In genomic region chrX:41327359-41327758, GRCh38 we compare ENCODE assay signal across 29 cellular contexts. TPM values are rescaled to one million over a fixed set of nuclear protein-coding genes. Genes with fewer than 3 reads are reported as not detected.
DNase-seq lines count a peak whose midpoint lies in the region; ATAC-seq, FAIRE-seq and TF ChIP-seq lines count a peak whose summit lies in the region.
"Had no signal": no experiment of that assay in that cellular context is flagged by ENCODE, and none has a peak within 500 bp of the region (broad histone marks: within the 10 kb centered on the region; RNA-seq: fewer than 3 reads in every experiment).

No MANE protein-coding gene starts in this region.

- in situ Hi-C loops in HepG2 (cut with HindIII; ENCODE audit: extremely low pct_ligation_motif_present, low pct_unique_long_range_greater_than_20kb) = no loop called here

- TF ChIP-seq RAD21 in HepG2 (CRISPR knock-in tag; IDR thresholded peaks at IDR 0.05) = no peak

- H3K4me2 ChIP-seq in HepG2 (ENCODE audit: low read depth, low read length) (no peak overlapping the region; the same call in 1 of the 2 replicates), astrocyte (ENCODE audit: low read length) (no peak overlapping the region)
- H3K4me2 ChIP-seq: BLaER1 had no signal

- no peak overlapping the region for H3K27ac ChIP-seq in HepG2 (ENCODE audit: extremely low read length, insufficient read depth, low read length)
- H3K27ac ChIP-seq in right lobe of liver = no peak overlapping the region
- no peak overlapping the region for H3K27ac ChIP-seq in astrocyte (ENCODE audit: low read depth, low read length)
- no peak overlapping the region for H3K27ac ChIP-seq in testis
- H3K27ac ChIP-seq in adrenal gland = no peak overlapping the region
- H3K27ac ChIP-seq: BLaER1 had no signal

- TF ChIP-seq CTCF in HepG2 (CRISPR knock-in tag; IDR thresholded peaks at IDR 0.05) = no peak
- TF ChIP-seq CTCF in right lobe of liver (IDR thresholded peaks at IDR 0.05) = no peak
- no peak for TF ChIP-seq CTCF in astrocyte (IDR thresholded peaks at IDR 0.05; ENCODE audit: insufficient read depth, low read depth, low read length)
- TF ChIP-seq CTCF in testis (IDR thresholded peaks at IDR 0.05) = no peak
- TF ChIP-seq CTCF in adrenal gland (IDR thresholded peaks at IDR 0.05) = no peak

- CTCF ChIA-PET in activated CD8-positive, alpha-beta memory T cell treated with anti-CD3 and anti-CD28 coated beads, Interleukin-2, amount 10 ng/mL, durations not matched to agents 7 days and 5 days (lab: Charles Lee) = no interaction called here
- CTCF ChIA-PET in HepG2 (lab: Yijun Ruan, JAX; ENCODE audit: low intra/inter-chr PET ratio, low total read pairs) = no interaction called here

- no peaks in the 10 kb centered on the region for H3K36me3 Mint-ChIP-seq in activated CD8-positive, alpha-beta memory T cell treated with anti-CD3 and anti-CD28 coated beads, Interleukin-2, amount 10 ng/mL, durations not matched to agents 7 days and 5 days
- no peaks in the 10 kb centered on the region for H3K36me3 Mint-ChIP-seq in astrocyte (ENCODE audit: low read depth, unreplicated experiment)
- H3K36me3 Mint-ChIP-seq: CD14-positive monocyte; CD4-positive, alpha-beta memory T cell; CD4-positive, CD25-positive, alpha-beta regulatory T cell had no signal

- no peak overlapping the region for H3K4me3 Mint-ChIP-seq in activated CD8-positive, alpha-beta memory T cell treated with anti-CD3 and anti-CD28 coated beads, Interleukin-2, amount 10 ng/mL, durations not matched to agents 7 days and 5 days
- no peak overlapping the region for H3K4me3 Mint-ChIP-seq in astrocyte (ENCODE audit: unreplicated experiment)
- H3K4me3 Mint-ChIP-seq: CD14-positive monocyte had no signal

- 2% methylated on average over 3 of the region's 3 CpGs for WGBS in HepG2 (ENCODE audit: low lambda C conversion rate)
- 92% methylated on average over 3 of the region's 3 CpGs for WGBS in right lobe of liver (ENCODE audit: insufficient coverage, low coverage, low lambda C conversion rate, missing lambda C conversion rate)
- WGBS in testis, 2 donors = 86 to 90% methylated on average over 3 of the region's 3 CpGs
- 85 to 94% (median 91%) methylated on average over 3 of the region's 3 CpGs for WGBS in adrenal gland, 4 donors

- TF ChIP-seq POLR2A in HepG2 (IDR thresholded peaks at IDR 0.05; ENCODE audit: insufficient read depth in 1 of 2, low read depth in 2 of 2, low read length in 2 of 2) = no peak
- TF ChIP-seq POLR2A in right lobe of liver (IDR thresholded peaks at IDR 0.05) = no peak
- TF ChIP-seq POLR2A in testis (IDR thresholded peaks at IDR 0.05) = no peak
- no peak for TF ChIP-seq POLR2A in adrenal gland (IDR thresholded peaks at IDR 0.05)

- POLR2A ChIA-PET in HepG2 (lab: Yijun Ruan, JAX) = no interaction called here

- no peaks in the 10 kb centered on the region for H3K27me3 ChIP-seq in HepG2 (ENCODE audit: control insufficient read depth in 1 of 2, insufficient read depth in 2 of 2, low read length in 2 of 2)
- H3K27me3 ChIP-seq in right lobe of liver = no peaks in the 10 kb centered on the region
- H3K27me3 ChIP-seq in astrocyte (ENCODE audit: insufficient read depth, low read length) = no peaks in the 10 kb centered on the region
- no peaks in the 10 kb centered on the region for H3K27me3 ChIP-seq in testis
- no peaks in the 10 kb centered on the region for H3K27me3 ChIP-seq in adrenal gland
- H3K27me3 ChIP-seq: BE2C had no signal

- no peak for TF ChIP-seq EP300 in HepG2 (IDR thresholded peaks at IDR 0.05; ENCODE audit: low read depth in 2 of 2, low read length in 2 of 2)
- no peak for TF ChIP-seq EP300 in HepG2 (CRISPR knock-in tag; IDR thresholded peaks at IDR 0.05; ENCODE audit: borderline replicate concordance)

- intact Hi-C loops in HepG2 (cut with micrococcal nuclease; ENCODE audit: unreplicated experiment) (no loop called here), right lobe of liver (cut with DNase I) (no loop called here), posterior vena cava (cut with DNase I) (no loop called here), testis (cut with DNase I; ENCODE audit: low total_unique reads) (no loop called here), adrenal gland (cut with DNase I) (no loop called here)

- H2AFZ ChIP-seq in HepG2 (ENCODE audit: low read length) (no peak overlapping the region), astrocyte (ENCODE audit: low read depth, low read length) (no peak overlapping the region)

- BruUV-seq in HepG2 (replicated peaks; lab: Mats Ljungman, UMichigan) = no TSS peak

- H3K36me3 ChIP-seq in HepG2 (replicated peaks in 1 of 2; ENCODE audit: control insufficient read depth in 1 of 2, insufficient read depth in 2 of 2, low read length in 2 of 2) = no peaks in the 10 kb centered on the region
- H3K36me3 ChIP-seq in right lobe of liver = no peaks in the 10 kb centered on the region
- no peaks in the 10 kb centered on the region for H3K36me3 ChIP-seq in astrocyte (ENCODE audit: insufficient read depth, low read length)
- H3K36me3 ChIP-seq in testis (ENCODE audit: low read depth, missing control alignments) = no peaks in the 10 kb centered on the region
- H3K36me3 ChIP-seq in adrenal gland (replicated peaks in 1 of 2) = no peaks in the 10 kb centered on the region
- H3K36me3 ChIP-seq: BE2C, BLaER1 had no signal

- H3K27me3 Mint-ChIP-seq in activated CD8-positive, alpha-beta memory T cell treated with anti-CD3 and anti-CD28 coated beads, Interleukin-2, amount 10 ng/mL, durations not matched to agents 7 days and 5 days = no peaks in the 10 kb centered on the region
- no peaks in the 10 kb centered on the region for H3K27me3 Mint-ChIP-seq in astrocyte (ENCODE audit: low read depth, unreplicated experiment)
- H3K27me3 Mint-ChIP-seq: CD4-positive, alpha-beta memory T cell; CD4-positive, CD25-positive, alpha-beta regulatory T cell had no signal

- DNase-seq in activated CD8-positive, alpha-beta memory T cell treated with anti-CD3 and anti-CD28 coated beads for 24 hours = peak; percentile 26
- DNase-seq in activated CD8-positive, alpha-beta memory T cell treated with anti-CD3 and anti-CD28 coated beads, Interleukin-2, amount 10 ng/mL, durations not matched to agents 7 days and 5 days = no peak
- DNase-seq in HepG2 (ENCODE audit: low spot score) = peak; percentile 56
- DNase-seq in right lobe of liver = no peak
- no peak for DNase-seq in astrocyte (ENCODE audit: low read depth)
- DNase-seq in posterior vena cava (ENCODE audit: low spot score) = peak; percentile 43
- DNase-seq in testis = no peak
- no peak for DNase-seq in adrenal gland
- DNase-seq: 8988T; ACHN; BE2C; C1 segment of cervical spinal cord; CD4-positive, alpha-beta memory T cell; CD4-positive, CD25-positive, alpha-beta regulatory T cell; CD8-positive, alpha-beta memory T cell; COR-L47; DMS 273 treated with DMSO at 0.1 percent for 48 hours; DMS153; DMS53; DMS79; DND-41; EL; GDM1 had no signal

- H3K79me2 ChIP-seq in HepG2 (ENCODE audit: insufficient read depth, low read length) (peaks cover 3% of the 10 kb centered on the region), astrocyte (ENCODE audit: insufficient read depth, low read length) (no peaks in the 10 kb centered on the region)

- H3K4me1 ChIP-seq in HepG2 (ENCODE audit: insufficient read depth, low read length) (peaks cover 28% of the 10 kb centered on the region), right lobe of liver (peaks cover 0 to 15% (median 0%) of the 10 kb centered on the region in 4 donors), astrocyte (ENCODE audit: insufficient read depth, low read length) (no peaks in the 10 kb centered on the region), testis (no peaks in the 10 kb centered on the region), adrenal gland (replicated peaks in 1 of 2) (peaks cover 0 to 8% of the 10 kb centered on the region in 2 donors)
- H3K4me1 ChIP-seq: BE2C had no signal

- H3K4me3 ChIP-seq in HepG2 (replicated peaks in 1 of 3; ENCODE audit: insufficient read depth in 1 of 3, low read depth in 2 of 3, low read length in 3 of 3) = no peak overlapping the region
- no peak overlapping the region for H3K4me3 ChIP-seq in right lobe of liver
- H3K4me3 ChIP-seq in astrocyte (ENCODE audit: insufficient read depth, low read depth, low read length) = no peak overlapping the region
- no peak overlapping the region for H3K4me3 ChIP-seq in testis
- no peak overlapping the region for H3K4me3 ChIP-seq in adrenal gland
- H3K4me3 ChIP-seq: BLaER1, GM12878 had no signal

- ATAC-seq in activated CD8-positive, alpha-beta memory T cell treated with anti-CD3 and anti-CD28 coated beads, Interleukin-2, amount 10 ng/mL, durations not matched to agents 7 days and 5 days = no peak
- ATAC-seq in HepG2 (no peak), right lobe of liver (no peak)
- ATAC-seq: GM12878 had no signal

- no peaks in the 10 kb centered on the region for H3K9me3 Mint-ChIP-seq in activated CD8-positive, alpha-beta memory T cell treated with anti-CD3 and anti-CD28 coated beads, Interleukin-2, amount 10 ng/mL, durations not matched to agents 7 days and 5 days (ENCODE audit: low read depth)
- H3K9me3 Mint-ChIP-seq in astrocyte (ENCODE audit: unreplicated experiment) = no peaks in the 10 kb centered on the region
- H3K9me3 Mint-ChIP-seq: CD14-positive monocyte; CD4-positive, alpha-beta memory T cell; CD4-positive, CD25-positive, alpha-beta regulatory T cell; CD8-positive, alpha-beta memory T cell had no signal

- no peaks in the 10 kb centered on the region for H4K20me1 ChIP-seq in HepG2 (ENCODE audit: insufficient read depth, low read length)
- H4K20me1 ChIP-seq in astrocyte (ENCODE audit: insufficient read depth, low read length) = no peaks in the 10 kb centered on the region

- H3K27ac Mint-ChIP-seq in activated CD8-positive, alpha-beta memory T cell treated with anti-CD3 and anti-CD28 coated beads, Interleukin-2, amount 10 ng/mL, durations not matched to agents 7 days and 5 days = no peak overlapping the region
- no peak overlapping the region for H3K27ac Mint-ChIP-seq in astrocyte (ENCODE audit: unreplicated experiment)
- H3K27ac Mint-ChIP-seq: CD14-positive monocyte had no signal

- H3K9ac ChIP-seq in HepG2 (ENCODE audit: insufficient read depth, low read depth, low read length) (no peak overlapping the region), astrocyte (ENCODE audit: low read length) (no peak overlapping the region)
- H3K9ac ChIP-seq: BLaER1 had no signal

- H3K4me1 Mint-ChIP-seq in activated CD8-positive, alpha-beta memory T cell treated with anti-CD3 and anti-CD28 coated beads, Interleukin-2, amount 10 ng/mL, durations not matched to agents 7 days and 5 days = peaks cover 8% of the 10 kb centered on the region
- H3K4me1 Mint-ChIP-seq in astrocyte (ENCODE audit: low read depth, unreplicated experiment) = peaks cover 8% of the 10 kb centered on the region

- H3K9me3 ChIP-seq in HepG2 (ENCODE audit: low read length) (no peaks in the 10 kb centered on the region), right lobe of liver (no peaks in the 10 kb centered on the region), astrocyte (ENCODE audit: insufficient read depth, low read depth, low read length) (no peaks in the 10 kb centered on the region), testis (no peaks in the 10 kb centered on the region), adrenal gland (replicated peaks in 1 of 3) (no peaks in the 10 kb centered on the region)
- H3K9me3 ChIP-seq: BE2C, BLaER1 had no signal

- FAIRE-seq in HepG2 (lab: Jason Lieb, UNC) (peak; percentile 83), astrocyte (lab: Jason Lieb, UNC) (peak; percentile 98)
- FAIRE-seq: A204.1, GM12878, GM12892, GM18507 had no signal

RNA-seq across cellular contexts. Expression of gene DDX3X, which starts 6.6 kb away (rescaled TPM):
- total RNA-seq in activated CD8-positive, alpha-beta memory T cell treated with anti-CD3 and anti-CD28 coated beads, Interleukin-2, amount 10 ng/mL, durations not matched to agents 7 days and 5 days = 100 to 1,000 TPM; 198 to 253 TPM
- 239 and 370 TPM in 2 replicates for total RNA-seq in HepG2 (2016; rRNA removed; fragmentation: Illumina TruSeq; extraction: Trizol)
- total RNA-seq in HepG2 (2016; cell fraction: cytosol; rRNA removed; fragmentation: Illumina TruSeq; extraction: Trizol; ENCODE audit: low read depth) = 10.9 and 11.5 TPM in 2 replicates
- 250 and 342 TPM in 2 replicates for total RNA-seq in HepG2 (2016; cell fraction: insoluble cytoplasmic fraction; rRNA removed; fragmentation: Illumina TruSeq; extraction: Trizol)
- total RNA-seq in HepG2 (2016; cell fraction: membrane; rRNA removed; fragmentation: Illumina TruSeq; extraction: Trizol) = 50.1 and 56.9 TPM in 2 replicates
- total RNA-seq in HepG2 (2016; cell fraction: nucleus; rRNA removed; fragmentation: Illumina TruSeq; extraction: Trizol) = 205 and 220 TPM in 2 replicates
- polyA plus RNA-seq in HepG2 (2011; rRNA removed) = 53.0 and 53.5 TPM in 2 replicates
- polyA plus RNA-seq in HepG2 (2011; cell fraction: cytosol; rRNA removed) = 22.8 and 38.5 TPM in 2 replicates
- 46.9 and 70.9 TPM in 2 replicates for polyA plus RNA-seq in HepG2 (2011; cell fraction: nucleus; rRNA removed)
- 111 and 117 TPM in 2 replicates for polyA plus RNA-seq in HepG2 (2012)
- 3.4 and 4.0 TPM in 2 replicates for polyA plus RNA-seq in HepG2 (2016; cell fraction: cytosol; fragmentation: Illumina TruSeq; extraction: Trizol; ENCODE audit: low read depth)
- 216 and 226 TPM in 2 replicates for polyA plus RNA-seq in HepG2 (2016; cell fraction: insoluble cytoplasmic fraction; fragmentation: Illumina TruSeq; extraction: Trizol; ENCODE audit: low read depth)
- 12.2 and 15.8 TPM in 2 replicates for polyA plus RNA-seq in HepG2 (2016; cell fraction: membrane; fragmentation: Illumina TruSeq; extraction: Trizol; ENCODE audit: low read depth)
- polyA plus RNA-seq in HepG2 (2016; cell fraction: nucleus; fragmentation: Illumina TruSeq; extraction: Trizol; ENCODE audit: insufficient read depth, low read depth) = 181 and 195 TPM in 2 replicates
- polyA minus RNA-seq in HepG2 (2011; rRNA and poly(A)+ RNA removed; ENCODE audit: low replicate concordance) = 87.7 and 227 TPM in 2 replicates
- 89.6 and 98.9 TPM in 2 replicates for polyA minus RNA-seq in HepG2 (2011; cell fraction: cytosol; rRNA and poly(A)+ RNA removed)
- 324 and 365 TPM in 2 replicates for polyA minus RNA-seq in HepG2 (2011; cell fraction: nucleus; rRNA and poly(A)+ RNA removed)
- total RNA-seq in right lobe of liver = 100 to 1,000 TPM in 5 of 6 experiments, 10 to 100 TPM in 1; 85.1 to 210 (median 138) TPM
- total RNA-seq in astrocyte = 204 and 242 TPM in 2 replicates
- 100 to 1,000 TPM; 251 to 310 TPM for total RNA-seq in posterior vena cava
- total RNA-seq in testis = 100 to 1,000 TPM; 121 to 157 TPM
- polyA plus RNA-seq in testis (ENCODE audit: insufficient read depth, low read depth, low replicate concordance) = 133 TPM
- 100 to 1,000 TPM; 199 to 391 (median 270) TPM for total RNA-seq in adrenal gland
- polyA plus RNA-seq in adrenal gland = 100 to 1,000 TPM in 1 of 3 donors, 10 to 100 TPM in 2; 59.4 to 123 (median 64.7) TPM

Comparison
In these comparisons a context has a peak if more than half of its experiments do, and no peak if none do; other contexts are left out.
1. DNase-seq: peak in activated CD8-positive, alpha-beta memory T cell treated with anti-CD3 and anti-CD28 coated beads for 24 hours (single experiment), HepG2 (single experiment) and posterior vena cava (single experiment); none in activated CD8-positive, alpha-beta memory T cell treated with anti-CD3 and anti-CD28 coated beads, Interleukin-2, amount 10 ng/mL, durations not matched to agents 7 days and 5 days (single experiment), right lobe of liver (0 of 3), astrocyte (single experiment), testis (single experiment) and adrenal gland (0 of 7).